14 cellular contexts compared by ENCODE assay signal in genomic region chr5:73122875-73123810, GRCh38. TPM values are rescaled to one million over a fixed set of nuclear protein-coding genes. Genes with fewer than 3 reads are reported as not detected.
DNase-seq lines count a peak whose midpoint lies in the region; ATAC-seq and TF ChIP-seq lines count a peak whose summit lies in the region.
"Had no signal": no experiment of that assay in that cellular context is flagged by ENCODE, and none has a peak within 500 bp of the region (broad histone marks: within the 10 kb centered on the region; RNA-seq: fewer than 3 reads in every experiment).

No MANE protein-coding gene starts in this region.

- ATAC-seq in GM23338 (peak; percentile 31), sciatic nerve (no peak)

- H4K20me1 ChIP-seq in GM23338 (replicated peaks; ENCODE audit: insufficient read depth): no peaks in the 10 kb centered on the region

- no peaks in the 10 kb centered on the region; the same call in 1 of the 2 replicates for H3F3A ChIP-seq in GM23338 (replicated peaks; ENCODE audit: low read depth)

- H3K4me1 ChIP-seq in GM23338 (ENCODE audit: insufficient read depth): peaks cover 9% of the 10 kb centered on the region; the same call in 1 of the 2 replicates
- H3K4me1 ChIP-seq: testis had no signal

- H3K4me3 ChIP-seq in GM23338: no peak overlapping the region
- H3K4me3 ChIP-seq: testis had no signal

- no peaks in the 10 kb centered on the region for H3K9me3 Mint-ChIP-seq in GM23338

- H3K27me3 ChIP-seq in GM23338 (ENCODE audit: insufficient read depth): peaks cover 48% of the 10 kb centered on the region
- H3K27me3 ChIP-seq: testis had no signal

- peak overlapping the region; percentile 49 for H3K4me2 ChIP-seq in GM23338

- TF ChIP-seq CTCF in AG09319 (IDR thresholded peaks at IDR 0.05; ENCODE audit: low read depth, low read length) (no peak), GM23338 (conservative IDR thresholded peaks at IDR 0.05; ENCODE audit: low read depth in 2 of 2) (no peak)

- H3K36me3 ChIP-seq in GM23338 (ENCODE audit: insufficient read depth): no peaks in the 10 kb centered on the region
- H3K36me3 ChIP-seq: neutrophil had no signal

- H3K36me3 Mint-ChIP-seq in GM23338 (ENCODE audit: low read depth): no peaks in the 10 kb centered on the region; the same call in 2 of the 3 replicates

- no peak overlapping the region for H3K27ac Mint-ChIP-seq in GM23338

- peaks cover 28% of the 10 kb centered on the region for H3K4me1 Mint-ChIP-seq in GM23338

- no peak overlapping the region for H3K27ac ChIP-seq in GM23338 (ENCODE audit: low read depth)
- H3K27ac ChIP-seq: neutrophil, testis, VCaP had no signal

- H3K4me3 Mint-ChIP-seq in GM23338: no peak overlapping the region

- DNase-seq in AG09319 (ENCODE audit: extremely low read depth, low read depth) (peak; percentile 55), GM23338 (ENCODE audit: low spot score) (peak; percentile 66), amniotic epithelial cell (ENCODE audit: low read depth) (peak; percentile 60), hepatic stellate cell (ENCODE audit: low spot score) (peak; percentile 55), UCSD-AML1 (lab: John Stamatoyannopoulos, UW; ENCODE audit: unreplicated experiment) (no peak), amygdala (lab: John Stamatoyannopoulos, UW) (no peak), NOMO-1 treated with DMSO at 0.1 percent for 48 hours (lab: John Stamatoyannopoulos, UW; ENCODE audit: unreplicated experiment) (no peak), sciatic nerve (ENCODE audit: low spot score) (no peak)
- DNase-seq: effector CD4-positive, alpha-beta T cell; NK-92 treated with Interleukin-12 subunit alpha and Interleukin-12 subunit beta, amount 100 ng/mL, for 24 hours; stimulated activated CD4-positive, alpha-beta T cell treated with anti-CD3 and anti-CD28 coated beads, Interleukin-4, amount 100 ng/mL, for 24 hours; testis had no signal

- H3K27me3 Mint-ChIP-seq in GM23338 (ENCODE audit: insufficient read depth, low read depth, poor library complexity): peaks cover 35% of the 10 kb centered on the region

- H3K79me2 ChIP-seq in GM23338 (replicated peaks; ENCODE audit: insufficient read depth): no peaks in the 10 kb centered on the region

- intact Hi-C loops in sciatic nerve (cut with DNase I): no loop called here

- H3K9me2 ChIP-seq in GM23338 (ENCODE audit: insufficient read depth): no peaks in the 10 kb centered on the region

- no peak overlapping the region for H2AFZ ChIP-seq in GM23338

TF ChIP-seq in GM23338, 12 proteins besides CTCF, POLR2A, EP300 and RAD21 (continues in another document):
- TF ChIP-seq ZNF114 (CRISPR knock-in tag; IDR thresholded peaks at IDR 0.05) (no peak), ZNF462 (CRISPR knock-in tag; IDR thresholded peaks at IDR 0.05) (no peak), JUNB (IDR thresholded peaks at IDR 0.05; ENCODE audit: unreplicated experiment) (no peak), ETS1 (IDR thresholded peaks at IDR 0.05) (no peak), EZH2phosphoT487 (IDR thresholded peaks at IDR 0.05; ENCODE audit: unreplicated experiment) (no peak), REST (IDR thresholded peaks at IDR 0.05; ENCODE audit: unreplicated experiment) (no peak), STAT1 (IDR thresholded peaks at IDR 0.05; ENCODE audit: unreplicated experiment) (no peak)

RNA-seq across cellular contexts. Expression of gene TMEM171, which starts 2.8 kb away (rescaled TPM):
- 1.7 and 2.9 TPM in 2 replicates for total RNA-seq in GM23338 (2014; rRNA removed; shearing (Covaris generic))
- polyA plus RNA-seq in GM23338 (2016; fragmentation: Nextera tagmentation; extraction: Ambion mirVana): 1.9 and 2.5 TPM in 2 replicates
- total RNA-seq in sciatic nerve: 1.0 TPM

RNA-seq across cellular contexts. Expression of gene TMEM174, which starts 49.9 kb away (rescaled TPM):
- not detected in 2 replicates for total RNA-seq in GM23338 (2014; rRNA removed; shearing (Covaris generic))
- polyA plus RNA-seq in GM23338 (2016; fragmentation: Nextera tagmentation; extraction: Ambion mirVana): not detected in 2 replicates
- not detected for total RNA-seq in sciatic nerve
- total RNA-seq: testis had no signal

Comparison
In these comparisons a context has a peak if more than half of its experiments do, and no peak if none do; other contexts are left out.
1. DNase-seq: peak in AG09319 (single experiment), GM23338 (single experiment), amniotic epithelial cell (single experiment) and hepatic stellate cell (single experiment); none in UCSD-AML1 (single experiment), amygdala (0 of 56), NOMO-1 treated with DMSO at 0.1 percent for 48 hours (single experiment) and sciatic nerve (single experiment).